In the genomic region with DNA sequence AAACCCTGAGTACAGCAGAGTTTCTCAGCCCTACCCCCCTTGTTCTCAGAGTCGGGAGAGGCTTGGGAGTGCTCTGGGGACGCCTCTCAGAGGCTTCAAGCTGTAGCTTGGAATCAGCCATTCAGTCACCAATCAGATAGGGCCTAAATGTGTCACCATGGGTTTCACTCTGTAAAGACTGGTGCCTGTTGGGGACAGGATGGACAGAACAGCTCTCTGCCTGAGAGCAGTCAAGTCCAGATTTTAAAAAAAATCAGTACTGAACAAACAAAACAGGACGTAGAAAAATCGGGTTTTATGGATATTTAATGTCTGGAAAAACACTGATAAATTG, we compare ENCODE assay signal across 1 cellular context.
TF ChIP-seq lines count a peak whose summit lies in the region.

No MANE protein-coding gene starts in this region.

TF ChIP-seq in WTC11, 78 proteins besides CTCF, POLR2A, EP300 and RAD21 (continued from another document):
- TF ChIP-seq, protein P1, sequence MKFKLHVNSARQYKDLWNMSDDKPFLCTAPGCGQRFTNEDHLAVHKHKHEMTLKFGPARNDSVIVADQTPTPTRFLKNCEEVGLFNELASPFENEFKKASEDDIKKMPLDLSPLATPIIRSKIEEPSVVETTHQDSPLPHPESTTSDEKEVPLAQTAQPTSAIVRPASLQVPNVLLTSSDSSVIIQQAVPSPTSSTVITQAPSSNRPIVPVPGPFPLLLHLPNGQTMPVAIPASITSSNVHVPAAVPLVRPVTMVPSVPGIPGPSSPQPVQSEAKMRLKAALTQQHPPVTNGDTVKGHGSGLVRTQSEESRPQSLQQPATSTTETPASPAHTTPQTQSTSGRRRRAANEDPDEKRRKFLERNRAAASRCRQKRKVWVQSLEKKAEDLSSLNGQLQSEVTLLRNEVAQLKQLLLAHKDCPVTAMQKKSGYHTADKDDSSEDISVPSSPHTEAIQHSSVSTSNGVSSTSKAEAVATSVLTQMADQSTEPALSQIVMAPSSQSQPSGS (CRISPR knock-in tag; IDR thresholded peaks at IDR 0.05; ENCODE audit: borderline replicate concordance, low read depth): no peak
